In the genomic region with DNA sequence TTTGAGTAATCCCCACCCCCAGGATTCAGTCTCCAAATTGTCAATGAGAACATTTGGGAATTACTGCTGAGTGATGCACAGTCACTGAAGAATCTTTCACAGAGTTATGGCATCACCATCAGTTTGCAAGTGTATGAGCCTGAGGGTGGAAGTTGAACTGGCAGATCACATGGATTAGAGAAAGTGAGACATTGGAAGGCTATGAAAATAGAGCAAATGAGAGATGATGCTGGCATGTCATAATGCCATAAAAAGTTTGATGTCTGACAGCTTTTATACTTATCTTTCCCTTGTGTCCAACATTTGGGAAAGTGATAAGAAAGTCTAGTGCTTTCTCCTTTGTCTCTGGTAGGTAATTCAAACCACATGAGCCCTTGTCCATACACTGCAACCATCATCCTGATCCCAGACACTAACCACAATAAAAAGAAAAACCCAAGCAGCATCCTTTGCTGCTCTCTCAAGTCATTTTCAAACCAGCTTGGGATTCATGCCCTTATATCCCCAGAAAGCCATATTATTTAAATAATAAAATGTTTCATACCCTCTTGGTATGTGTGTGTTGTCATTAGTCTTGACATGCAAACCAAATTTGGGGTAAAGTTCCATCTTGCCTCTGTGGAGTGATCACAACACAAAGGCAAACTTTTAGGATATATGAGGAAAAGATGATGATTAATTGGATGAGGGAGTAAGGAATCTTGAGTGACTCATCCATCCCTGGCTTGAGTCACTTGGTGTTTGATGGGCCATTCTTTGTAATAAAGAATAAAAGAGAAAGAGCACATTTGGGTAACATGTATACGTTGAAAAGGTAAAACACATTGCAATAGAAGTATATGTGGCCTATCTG, we compare ENCODE assay signal across 20 cellular contexts.
DNase-seq lines count a peak whose midpoint lies in the region; ATAC-seq, FAIRE-seq and TF ChIP-seq lines count a peak whose summit lies in the region.
"Had no signal": no experiment of that assay in that cellular context is flagged by ENCODE, and none has a peak within 500 bp of the region (broad histone marks: within the 10 kb centered on the region; RNA-seq: fewer than 3 reads in every experiment).

No MANE protein-coding gene starts in this region.

- dilution Hi-C loops in mammary epithelial cell (cut with HindIII; ENCODE audit: low sequenced_read_pairs), result no loop called here
- dilution Hi-C loops in keratinocyte (cut with MboI; ENCODE audit: extremely low pct_ligation_motif_present, low sequenced_read_pairs), result no loop called here

- H3K27ac ChIP-seq in mammary epithelial cell (ENCODE audit: insufficient read depth, low read depth, low read length) (peak overlapping the region; percentile 82), keratinocyte (ENCODE audit: control insufficient read depth, insufficient read depth, low read length) (peak overlapping the region; percentile 50)
- H3K27ac ChIP-seq: esophagus muscularis mucosa, prostate gland, VCaP had no signal

- H3K9me1 ChIP-seq in keratinocyte (ENCODE audit: control insufficient read depth, extremely low read depth, insufficient read depth, low read length), result no peaks in the 10 kb centered on the region

- peak; percentile 21 for DNase-seq in AG08395 (ENCODE audit: low spot score)
- peak; percentile 79 for DNase-seq in LHCN-M2 (ENCODE audit: low read depth)
- peak; percentile 78 for DNase-seq in mammary epithelial cell
- DNase-seq in keratinocyte (ENCODE audit: low read depth, low spot score), result peak; percentile 35
- no peak for DNase-seq in GM20000 (ENCODE audit: low spot score)
- no peak for DNase-seq in retina
- no peak for DNase-seq in activated CD4-positive, alpha-beta T cell treated with anti-CD3 and anti-CD28 coated beads, Interleukin-2, amount 50 U/mL, for 48 hours
- DNase-seq: activated CD8-positive, alpha-beta T cell treated with anti-CD3 and anti-CD28 coated beads, Interleukin-2, amount 10 ng/mL, durations not matched to agents 7 days and 5 days; anterior cingulate cortex; Caco-2; dermis blood vessel endothelial cell; Kasumi-1; naive thymus-derived CD8-positive, alpha-beta T cell; NCI-H2029; NCI-H526 treated with DMSO at 0.1 percent for 48 hours had no signal

- no peaks in the 10 kb centered on the region for H3K9me3 ChIP-seq in mammary epithelial cell (replicated peaks; ENCODE audit: insufficient read depth, low read length)
- no peaks in the 10 kb centered on the region for H3K9me3 ChIP-seq in keratinocyte (ENCODE audit: control insufficient read depth, low read depth, low read length)
- H3K9me3 ChIP-seq: Caco-2, esophagus muscularis mucosa, prostate gland had no signal

- no peak for TF ChIP-seq CTCF in mammary epithelial cell (conservative IDR thresholded peaks at IDR 0.05 in 1 of 2, IDR thresholded peaks at IDR 0.05 in 1 of 2; ENCODE audit: extremely low read depth in 1 of 2, insufficient read depth in 1 of 2, low read depth in 1 of 2, low read length in 2 of 2)
- TF ChIP-seq CTCF in keratinocyte (optimal IDR thresholded peaks at IDR 0.05 in 1 of 3, IDR thresholded peaks at IDR 0.05 in 1 of 3, conservative IDR thresholded peaks at IDR 0.05 in 1 of 3; ENCODE audit: extremely low read depth in 1 of 3, insufficient read depth in 2 of 3, low read length in 3 of 3), result no peak
- TF ChIP-seq CTCF in GM20000 (IDR thresholded peaks at IDR 0.05; ENCODE audit: extremely low read depth, missing control alignments), result no peak

- intact Hi-C loops in mammary epithelial cell (cut with micrococcal nuclease), result loop anchor here (2.0 kb wide), 1 partner anchor 125 kb away; no protein-coding TSS in a partner anchor

- ATAC-seq in GM18502 (IDR thresholded peaks at IDR 0.05; ENCODE audit: poor library complexity, unreplicated experiment), result no peak
- ATAC-seq: activated CD8-positive, alpha-beta T cell treated with anti-CD3 and anti-CD28 coated beads, Interleukin-2, amount 10 ng/mL, durations not matched to agents 7 days and 5 days; naive thymus-derived CD8-positive, alpha-beta T cell had no signal

- H2AFZ ChIP-seq in mammary epithelial cell (ENCODE audit: low read depth, low read length) (peak overlapping the region; percentile 3), keratinocyte (ENCODE audit: control insufficient read depth, low read length) (no peak overlapping the region)

- H3K4me1 ChIP-seq in mammary epithelial cell (ENCODE audit: insufficient read depth, low read length) (peaks cover 32% of the 10 kb centered on the region), keratinocyte (ENCODE audit: control insufficient read depth, extremely low read depth, insufficient read depth, low read length) (peaks cover 12% of the 10 kb centered on the region)
- H3K4me1 ChIP-seq: Caco-2, esophagus muscularis mucosa, prostate gland had no signal

- peak overlapping the region; percentile 49 for H3K4me2 ChIP-seq in mammary epithelial cell (ENCODE audit: insufficient read depth, low read depth, low read length)
- no peak overlapping the region for H3K4me2 ChIP-seq in keratinocyte (ENCODE audit: control insufficient read depth, extremely low read depth, insufficient read depth, low read depth, low read length)

- in situ Hi-C loops in mammary epithelial cell (cut with MboI; ENCODE audit: low sequenced_read_pairs in 2 of 2), result no loop called here

- H3K79me2 ChIP-seq in mammary epithelial cell (ENCODE audit: insufficient read depth, low read length) (no peaks in the 10 kb centered on the region), keratinocyte (ENCODE audit: control insufficient read depth, insufficient read depth, low read length) (no peaks in the 10 kb centered on the region)

- H3K27me3 ChIP-seq in mammary epithelial cell (ENCODE audit: insufficient read depth, low read length) (no peaks in the 10 kb centered on the region), keratinocyte (ENCODE audit: control insufficient read depth, extremely low read depth, insufficient read depth, low read length) (no peaks in the 10 kb centered on the region)
- H3K27me3 ChIP-seq: esophagus muscularis mucosa had no signal

- FAIRE-seq in keratinocyte (lab: Jason Lieb, UNC), result peak; percentile 58
- FAIRE-seq: G401.6 had no signal

- H3K4me3 ChIP-seq in mammary epithelial cell (replicated peaks in 1 of 3; ENCODE audit: insufficient read depth in 1 of 3, low read depth in 2 of 3, low read length in 3 of 3) (no peak overlapping the region), keratinocyte (ENCODE audit: control insufficient read depth in 2 of 3, extremely low read depth in 1 of 3, insufficient read depth in 2 of 3, low read depth in 1 of 3, low read length in 3 of 3) (no peak overlapping the region)
- H3K4me3 ChIP-seq: esophagus muscularis mucosa, prostate gland had no signal

- 14% methylated on average over 1 of the region's 1 CpG for WGBS in mammary epithelial cell (ENCODE audit: low coverage, missing lambda C conversion rate)

- no peaks in the 10 kb centered on the region for H4K20me1 ChIP-seq in mammary epithelial cell (ENCODE audit: insufficient read depth, low read length)
- no peaks in the 10 kb centered on the region for H4K20me1 ChIP-seq in keratinocyte (ENCODE audit: control insufficient read depth, extremely low read depth, insufficient read depth, low read length)

- BruUV-seq in mammary epithelial cell (replicated peaks; lab: Mats Ljungman, UMichigan), result TSS peak; percentile 51

- no peak overlapping the region for H3K9ac ChIP-seq in mammary epithelial cell (ENCODE audit: insufficient read depth, low read length)
- no peak overlapping the region for H3K9ac ChIP-seq in keratinocyte (ENCODE audit: control insufficient read depth, extremely low read depth, insufficient read depth, low read length)

- CTCF ChIA-PET in mammary epithelial cell (lab: Charles Lee; ENCODE audit: low non-redundant PET), result interaction anchor here (0.6 kb wide), 1 partner anchor 49 kb away, joined by 3 read pairs; no protein-coding TSS in a partner anchor

- H3K36me3 ChIP-seq in mammary epithelial cell (ENCODE audit: insufficient read depth, low read length) (no peaks in the 10 kb centered on the region), keratinocyte (ENCODE audit: control insufficient read depth in 2 of 2, extremely low read depth in 1 of 2, insufficient read depth in 2 of 2, low read length in 2 of 2) (no peaks in the 10 kb centered on the region)
- H3K36me3 ChIP-seq: esophagus muscularis mucosa, prostate gland had no signal

Comparison
In these comparisons a context has a peak if more than half of its experiments do, and no peak if none do; other contexts are left out.
1. DNase-seq: peak in AG08395 (single experiment), LHCN-M2 (single experiment), mammary epithelial cell (single experiment) and keratinocyte (single experiment); none in GM20000 (single experiment), retina (single experiment) and activated CD4-positive, alpha-beta T cell treated with anti-CD3 and anti-CD28 coated beads, Interleukin-2, amount 50 U/mL, for 48 hours (0 of 2).